In the genomic region with DNA sequence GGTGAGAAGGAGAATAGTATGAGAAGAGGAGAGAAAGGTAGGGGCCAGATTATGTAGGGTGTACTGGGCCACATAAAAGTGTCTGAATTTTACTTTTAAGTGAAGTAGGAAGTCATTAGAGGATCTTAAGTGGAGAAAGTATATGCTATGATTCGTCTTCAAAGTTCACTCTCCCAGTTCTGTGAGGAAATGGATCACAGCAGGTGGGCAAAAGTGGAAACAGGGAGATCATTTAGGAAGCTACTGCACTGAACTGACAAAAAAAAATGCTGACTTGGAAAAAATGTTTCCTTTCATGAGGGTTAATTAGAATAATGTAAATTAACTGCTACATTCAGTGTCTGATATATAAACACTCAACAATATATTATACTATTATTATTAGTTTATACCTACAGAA, we compare ENCODE assay signal across 26 cellular contexts. TPM values are rescaled to one million over a fixed set of nuclear protein-coding genes. Genes with fewer than 3 reads are reported as not detected.
DNase-seq lines count a peak whose midpoint lies in the region; ATAC-seq, FAIRE-seq and TF ChIP-seq lines count a peak whose summit lies in the region.
"Had no signal": no experiment of that assay in that cellular context is flagged by ENCODE, and none has a peak within 500 bp of the region (broad histone marks: within the 10 kb centered on the region; RNA-seq: fewer than 3 reads in every experiment).

No MANE protein-coding gene starts in this region.

- no peaks in the 10 kb centered on the region for H3K27me3 Mint-ChIP-seq in activated CD4-positive, alpha-beta memory T cell treated with anti-CD3 and anti-CD28 coated beads for 36 hours
- H3K27me3 Mint-ChIP-seq: stimulated activated memory B cell treated with anti-CD40 and anti-IgM and Interleukin-4, amounts not matched to agents 10 μg/mL and 1 μg/mL and 100 μg/mL, for 72 hours had no signal

- H3K4me3 ChIP-seq in A673 (ENCODE audit: low read depth, low read length, poor library complexity, severe bottlenecking) = peak overlapping the region; percentile 8
- H3K4me3 ChIP-seq in DND-41 (ENCODE audit: low read depth in 1 of 2, low read length in 2 of 2) = no peak overlapping the region
- H3K4me3 ChIP-seq in OCI-LY7 (ENCODE audit: low read depth, low read length, poor library complexity, severe bottlenecking) = no peak overlapping the region
- no peak overlapping the region for H3K4me3 ChIP-seq in K562
- H3K4me3 ChIP-seq in left lung = no peak overlapping the region
- H3K4me3 ChIP-seq: mucosa of descending colon had no signal

- no peak for TF ChIP-seq EP300 in K562 (IDR thresholded peaks at IDR 0.05; ENCODE audit: low read length)

- H3K4me1 ChIP-seq in A673 (ENCODE audit: insufficient read depth, low read length, poor library complexity, severe bottlenecking) (peaks cover 35% of the 10 kb centered on the region), DND-41 (ENCODE audit: insufficient read depth, low read length) (peaks cover 36% of the 10 kb centered on the region), OCI-LY7 (ENCODE audit: insufficient read depth, low read length, poor library complexity, severe bottlenecking) (peaks cover 48% of the 10 kb centered on the region), K562 (replicated peaks in 1 of 2; ENCODE audit: control insufficient read depth in 2 of 2, insufficient read depth in 2 of 2, low read length in 2 of 2) (peaks cover 10% of the 10 kb centered on the region in 2 experiments; a peak in 4 of 5 replicates), left lung (peaks cover 5 to 22% of the 10 kb centered on the region in 2 donors)

- H3K9me3 Mint-ChIP-seq in activated CD4-positive, alpha-beta memory T cell treated with anti-CD3 and anti-CD28 coated beads for 36 hours = no peaks in the 10 kb centered on the region
- H3K9me3 Mint-ChIP-seq: natural killer cell; stimulated activated memory B cell treated with anti-CD40 and anti-IgM and Interleukin-4, amounts not matched to agents 10 μg/mL and 1 μg/mL and 100 μg/mL, for 72 hours had no signal

- no peak for TF ChIP-seq CTCF in A673 (conservative IDR thresholded peaks at IDR 0.05; ENCODE audit: low read depth, low read length)
- no peak for TF ChIP-seq CTCF in DND-41 (IDR thresholded peaks at IDR 0.05; ENCODE audit: borderline replicate concordance, extremely low read depth, low read length, poor library complexity, severe bottlenecking)
- no peak for TF ChIP-seq CTCF in OCI-LY7 (conservative IDR thresholded peaks at IDR 0.05; ENCODE audit: low read length)
- TF ChIP-seq CTCF in K562 (IDR thresholded peaks at IDR 0.05 in 2 of 3, conservative IDR thresholded peaks at IDR 0.05 in 1 of 3; ENCODE audit: insufficient read depth in 2 of 3, low read depth in 1 of 3, low read length in 3 of 3) = no peak
- no peak for TF ChIP-seq CTCF in left lung (IDR thresholded peaks at IDR 0.05)

- no peak overlapping the region for H3K27ac Mint-ChIP-seq in activated CD4-positive, alpha-beta memory T cell treated with anti-CD3 and anti-CD28 coated beads for 36 hours
- H3K27ac Mint-ChIP-seq: natural killer cell; stimulated activated memory B cell treated with anti-CD40 and anti-IgM and Interleukin-4, amounts not matched to agents 10 μg/mL and 1 μg/mL and 100 μg/mL, for 72 hours had no signal

- WGBS in K562 (ENCODE audit: insufficient coverage, low coverage, missing lambda C conversion rate) = 13% methylated on average over 1 of the region's 1 CpG

- no peaks in the 10 kb centered on the region for H3K9me3 ChIP-seq in A673 (ENCODE audit: low read depth, low read length, poor library complexity, severe bottlenecking)
- no peaks in the 10 kb centered on the region for H3K9me3 ChIP-seq in DND-41 (ENCODE audit: insufficient read depth, low read length, severe bottlenecking)
- H3K9me3 ChIP-seq in OCI-LY7 (ENCODE audit: low read length) = no peaks in the 10 kb centered on the region
- H3K9me3 ChIP-seq in K562 (replicated peaks; ENCODE audit: control insufficient read depth, insufficient read depth, low read depth, low read length) = no peaks in the 10 kb centered on the region
- no peaks in the 10 kb centered on the region for H3K9me3 ChIP-seq in left lung
- H3K9me3 ChIP-seq: mucosa of descending colon had no signal

- TF ChIP-seq RAD21 in K562 (CRISPR knock-in tag; conservative IDR thresholded peaks at IDR 0.05 in 1 of 2, IDR thresholded peaks at IDR 0.05 in 1 of 2) = no peak

- H4K20me1 ChIP-seq in DND-41 (ENCODE audit: insufficient read depth, low read length) = 0 out of 2 replicates have a peak, but pooled peaks cover 5% of the 10 kb centered on the region
- H4K20me1 ChIP-seq in OCI-LY7 (ENCODE audit: insufficient read depth, low read length) = 0 out of 2 replicates have a peak, but pooled peaks cover 3% of the 10 kb centered on the region
- no peaks in the 10 kb centered on the region for H4K20me1 ChIP-seq in K562 (replicated peaks; ENCODE audit: control insufficient read depth, insufficient read depth, low read length)

- FAIRE-seq in K562 (lab: Jason Lieb, UNC) = no peak
- FAIRE-seq: endothelial cell of umbilical vein had no signal

- no peaks in the 10 kb centered on the region for H3K27me3 ChIP-seq in A673 (replicated peaks; ENCODE audit: insufficient read depth, low read depth, low read length, poor library complexity)
- no peaks in the 10 kb centered on the region for H3K27me3 ChIP-seq in DND-41 (ENCODE audit: insufficient read depth, low read length, poor library complexity)
- H3K27me3 ChIP-seq in K562 (ENCODE audit: control insufficient read depth in 2 of 2, insufficient read depth in 2 of 2, low read length in 2 of 2) = no peaks in the 10 kb centered on the region
- H3K27me3 ChIP-seq in left lung = no peaks in the 10 kb centered on the region

- H3K36me3 ChIP-seq in A673 (ENCODE audit: insufficient read depth, low read length, poor library complexity, severe bottlenecking) (no peaks in the 10 kb centered on the region), DND-41 (ENCODE audit: insufficient read depth, low read length) (no peaks in the 10 kb centered on the region; the same call in 1 of the 2 replicates), OCI-LY7 (ENCODE audit: insufficient read depth, low read length) (no peaks in the 10 kb centered on the region), K562 (ENCODE audit: control insufficient read depth, insufficient read depth, low read length) (no peaks in the 10 kb centered on the region; the same call in 2 of the 3 replicates), left lung (no peaks in the 10 kb centered on the region)

- peak overlapping the region; percentile 76; the same call in 1 of the 2 replicates for H3K4me2 ChIP-seq in DND-41 (ENCODE audit: insufficient read depth, low read length)
- peak overlapping the region; percentile 96 for H3K4me2 ChIP-seq in OCI-LY7 (ENCODE audit: low read length)
- peak overlapping the region; percentile 44; the same call in 1 of the 2 replicates for H3K4me2 ChIP-seq in K562 (ENCODE audit: insufficient read depth, low read length)

- H2AFZ ChIP-seq in DND-41 (ENCODE audit: low read depth, low read length) (no peak overlapping the region), OCI-LY7 (ENCODE audit: low read length) (no peak overlapping the region), K562 (ENCODE audit: low read depth, low read length) (no peak overlapping the region)

- no peaks in the 10 kb centered on the region for H3K9me2 ChIP-seq in OCI-LY7 (ENCODE audit: insufficient read depth, low read length)

- no peak for TF ChIP-seq POLR2A in K562 (conservative IDR thresholded peaks at IDR 0.05)

- H3K27ac ChIP-seq in A673 (ENCODE audit: low read depth, low read length, poor library complexity, severe bottlenecking) = peak overlapping the region; percentile 22
- no peak overlapping the region for H3K27ac ChIP-seq in DND-41 (ENCODE audit: low read length)
- no peak overlapping the region for H3K27ac ChIP-seq in OCI-LY7 (ENCODE audit: low read depth, low read length, poor library complexity, severe bottlenecking)
- H3K27ac ChIP-seq in K562 (ENCODE audit: extremely low read depth, low read depth, low read length) = peak overlapping the region; percentile 35; the same call in 1 of the 3 replicates
- H3K27ac ChIP-seq in left lung = no peak overlapping the region
- H3K27ac ChIP-seq: C4-2B had no signal

- H3K9me1 ChIP-seq in K562 (ENCODE audit: control insufficient read depth, insufficient read depth, low read length) = no peaks in the 10 kb centered on the region

- BruUV-seq in A673 (replicated peaks; lab: Mats Ljungman, UMichigan) = no TSS peak
- BruUV-seq in OCI-LY7 (replicated peaks; lab: Mats Ljungman, UMichigan) = no TSS peak
- no TSS peak for BruUV-seq in K562 (replicated peaks; lab: Mats Ljungman, UMichigan)

- peak; percentile 49 for DNase-seq in A673 (ENCODE audit: low spot score)
- no peak for DNase-seq in DND-41
- no peak for DNase-seq in OCI-LY7 (ENCODE audit: low spot score)
- no peak for DNase-seq in K562 (ENCODE audit: extremely low read depth in 1 of 4, low spot score in 3 of 4)
- DNase-seq in activated CD4-positive, alpha-beta memory T cell treated with anti-CD3 and anti-CD28 coated beads for 36 hours = no peak
- no peak for DNase-seq in left lung
- DNase-seq: activated CD4-positive, alpha-beta T cell treated with anti-CD3 and anti-CD28 coated beads for 48 hours; activated T-cell treated with anti-CD3 and anti-CD28 coated beads, Interleukin-2, amount 50 U/mL, for 48 hours; amygdala; GF-D8; HCEC 1CT; hippocampal formation; mucosa of descending colon; natural killer cell; NCI-H1092 treated with DMSO at 0.1 percent for 48 hours; NCI-H1694 treated with DMSO at 0.1 percent for 48 hours; NCI-H446; NCI-H82; PC-3; SHP77; T-helper 9 cell had no signal

- H3K79me2 ChIP-seq in DND-41 (ENCODE audit: insufficient read depth, low read length) (peaks cover 92% of the 10 kb centered on the region), OCI-LY7 (ENCODE audit: insufficient read depth, low read depth, low read length) (peaks cover 67% of the 10 kb centered on the region), K562 (ENCODE audit: control insufficient read depth, insufficient read depth, low read length) (peaks cover 67% of the 10 kb centered on the region)

- ATAC-seq in DND-41 (ENCODE audit: insufficient read depth, low read depth) = no peak
- no peak for ATAC-seq in K562
- ATAC-seq in HG03457 (IDR thresholded peaks at IDR 0.05; ENCODE audit: unreplicated experiment) = no peak
- ATAC-seq in left lung = no peak
- ATAC-seq in GM21528 (IDR thresholded peaks at IDR 0.05; ENCODE audit: low FRiP score, unreplicated experiment) = no peak
- ATAC-seq: mucosa of descending colon; natural killer cell; PC-3; stimulated activated memory B cell treated with anti-CD40 and anti-IgM and Interleukin-4, amounts not matched to agents 10 μg/mL and 1 μg/mL and 100 μg/mL, for 72 hours had no signal

- intact Hi-C loops in A673 (cut with micrococcal nuclease; ENCODE audit: unreplicated experiment) (no loop called here), OCI-LY7 (cut with micrococcal nuclease; ENCODE audit: unreplicated experiment) (no loop called here), K562 (cut with micrococcal nuclease) (no loop called here), left lung (cut with DNase I) (no loop called here)
- intact Hi-C loops in activated CD4-positive, alpha-beta memory T cell treated with anti-CD3 and anti-CD28 coated beads for 36 hours (cut with micrococcal nuclease) = loop anchor here (10.0 kb wide), 1 partner anchor 308 kb away; the partner anchor contains the start of gene SIGMAR1

- no peaks in the 10 kb centered on the region for H3K36me3 Mint-ChIP-seq in activated CD4-positive, alpha-beta memory T cell treated with anti-CD3 and anti-CD28 coated beads for 36 hours
- H3K36me3 Mint-ChIP-seq: natural killer cell; stimulated activated memory B cell treated with anti-CD40 and anti-IgM and Interleukin-4, amounts not matched to agents 10 μg/mL and 1 μg/mL and 100 μg/mL, for 72 hours had no signal

- H3K9ac ChIP-seq in DND-41 (ENCODE audit: low read depth, low read length) (no peak overlapping the region), K562 (ENCODE audit: insufficient read depth in 1 of 2, low read depth in 2 of 2, low read length in 2 of 2) (peak overlapping the region in 1 of 2 experiments; percentile 91; a peak in 1 of 4 replicates)

- H3K4me3 Mint-ChIP-seq in activated CD4-positive, alpha-beta memory T cell treated with anti-CD3 and anti-CD28 coated beads for 36 hours = no peak overlapping the region
- H3K4me3 Mint-ChIP-seq: stimulated activated memory B cell treated with anti-CD40 and anti-IgM and Interleukin-4, amounts not matched to agents 10 μg/mL and 1 μg/mL and 100 μg/mL, for 72 hours had no signal

- CTCF ChIA-PET in A673 (lab: Charles Lee) = no interaction called here
- CTCF ChIA-PET in OCI-LY7 (lab: Charles Lee; ENCODE audit: unreplicated experiment) = no interaction called here
- CTCF ChIA-PET in K562 (lab: Yijun Ruan, JAX; ENCODE audit: low intra/inter-chr PET ratio) = no interaction called here
- CTCF ChIA-PET in activated CD4-positive, alpha-beta memory T cell treated with anti-CD3 and anti-CD28 coated beads for 36 hours (lab: Charles Lee) = no interaction called here

- POLR2A ChIA-PET in A673 (lab: Charles Lee; ENCODE audit: low non-redundant PET) = no interaction called here
- POLR2A ChIA-PET in OCI-LY7 (lab: Charles Lee) = no interaction called here
- POLR2A ChIA-PET in K562 (lab: Yijun Ruan, JAX) = no interaction called here
- POLR2A ChIA-PET in activated CD4-positive, alpha-beta memory T cell treated with anti-CD3 and anti-CD28 coated beads for 36 hours (lab: Charles Lee) = no interaction called here

- in situ Hi-C loops in K562 (cut with MboI) = no loop called here

- peaks cover 19% of the 10 kb centered on the region for H3K4me1 Mint-ChIP-seq in activated CD4-positive, alpha-beta memory T cell treated with anti-CD3 and anti-CD28 coated beads for 36 hours (ENCODE audit: low read depth)

RNA-seq across cellular contexts. Expression of gene KIF24, which starts 2.4 kb away (rescaled TPM):
- total RNA-seq in A673 (2021) (10.6 and 11.6 TPM in 2 replicates), OCI-LY7 (2022) (13.9 and 15.8 TPM in 2 replicates), K562 (2014; rRNA removed) (3.6 and 4.6 TPM in 2 replicates), K562 (2014; rRNA removed; fragmentation: Illumina TruSeq; extraction: Trizol) (4.7 TPM in 2 replicates), K562 (2015; rRNA removed; fragmentation: Illumina TruSeq; extraction: Trizol) (5.4 and 5.8 TPM in 2 replicates), K562 (2021) (4.7 and 5.0 TPM in 2 replicates), left lung (1 to 10 TPM; 2.4 TPM)
- 16.3 and 19.4 TPM in 2 replicates for total RNA-seq in OCI-LY7 (2014; rRNA removed; shearing (Covaris generic))
- total RNA-seq in K562 (2011; cell fraction: chromatin; rRNA removed; ENCODE audit: low replicate concordance) = 17.5 and 18.0 TPM in 2 replicates
- 10.3 and 10.7 TPM in 2 replicates for total RNA-seq in K562 (2011; cell fraction: nucleolus; rRNA removed)
- 11.1 and 11.2 TPM in 2 replicates for total RNA-seq in K562 (2011; cell fraction: nucleoplasm; rRNA removed)
- polyA plus RNA-seq in K562 (2011; rRNA removed) (4.1 and 5.0 TPM in 2 replicates), K562 (2014; fragmentation: Illumina TruSeq; extraction: Trizol) (4.2 and 4.4 TPM in 2 replicates), K562 (2014; fragmentation: Nextera tagmentation; extraction: Ambion mirVana) (under 1 TPM; 0.63 to 0.76 TPM), K562 (2014; rRNA removed) (3.3 and 3.6 TPM in 2 replicates)
- 2.5 and 3.5 TPM in 2 replicates for polyA plus RNA-seq in K562 (2011; cell fraction: cytosol; rRNA removed)
- polyA plus RNA-seq in K562 (2011; cell fraction: nucleus; rRNA removed) = 6.3 and 10.1 TPM in 2 replicates
- polyA plus RNA-seq in K562 (2012) = 3.1 and 5.0 TPM in 2 replicates
- polyA minus RNA-seq in K562 (2011; rRNA and poly(A)+ RNA removed) = 8.4 and 10.3 TPM in 2 replicates
- 3.1 and 4.8 TPM in 2 replicates for polyA minus RNA-seq in K562 (2011; cell fraction: cytosol; rRNA and poly(A)+ RNA removed)
- polyA minus RNA-seq in K562 (2011; cell fraction: nucleus; rRNA and poly(A)+ RNA removed) = 5.9 and 7.8 TPM in 2 replicates
- 1 to 10 TPM; 5.6 to 5.7 TPM for total RNA-seq in activated CD4-positive, alpha-beta memory T cell treated with anti-CD3 and anti-CD28 coated beads for 36 hours

RNA-seq across cellular contexts. Expression of gene NUDT2, which starts 2.7 kb away (rescaled TPM):
- total RNA-seq in A673 (2021) (19.1 and 25.3 TPM in 2 replicates), OCI-LY7 (2022) (26.7 and 28.0 TPM in 2 replicates), K562 (2014; rRNA removed) (11.5 and 14.1 TPM in 2 replicates), K562 (2014; rRNA removed; fragmentation: Illumina TruSeq; extraction: Trizol) (19.0 and 23.9 TPM in 2 replicates), K562 (2015; rRNA removed; fragmentation: Illumina TruSeq; extraction: Trizol) (15.4 and 16.7 TPM in 2 replicates), K562 (2021) (13.1 and 15.2 TPM in 2 replicates), left lung (10 to 100 TPM; 10.3 to 11.9 TPM)
- total RNA-seq in OCI-LY7 (2014; rRNA removed; shearing (Covaris generic)) = 23.8 and 27.7 TPM in 2 replicates
- total RNA-seq in K562 (2011; cell fraction: chromatin; rRNA removed; ENCODE audit: low replicate concordance) = 4.5 and 6.6 TPM in 2 replicates
- total RNA-seq in K562 (2011; cell fraction: nucleolus; rRNA removed) = 5.4 and 6.7 TPM in 2 replicates
- 6.3 and 7.0 TPM in 2 replicates for total RNA-seq in K562 (2011; cell fraction: nucleoplasm; rRNA removed)
- polyA plus RNA-seq in K562 (2011; rRNA removed) (21.6 and 24.3 TPM in 2 replicates), K562 (2014; fragmentation: Illumina TruSeq; extraction: Trizol) (14.4 and 18.5 TPM in 2 replicates), K562 (2014; fragmentation: Nextera tagmentation; extraction: Ambion mirVana) (10 to 100 TPM; 26.9 to 28.1 TPM), K562 (2014; rRNA removed) (19.4 and 19.9 TPM in 2 replicates)
- 14.1 and 17.1 TPM in 2 replicates for polyA plus RNA-seq in K562 (2011; cell fraction: cytosol; rRNA removed)
- polyA plus RNA-seq in K562 (2011; cell fraction: nucleus; rRNA removed) = 8.5 and 10.2 TPM in 2 replicates
- polyA plus RNA-seq in K562 (2012) = 14.4 and 16.5 TPM in 2 replicates
- 7.6 and 11.3 TPM in 2 replicates for polyA minus RNA-seq in K562 (2011; rRNA and poly(A)+ RNA removed)
- polyA minus RNA-seq in K562 (2011; cell fraction: cytosol; rRNA and poly(A)+ RNA removed) = 2.7 and 3.2 TPM in 2 replicates
- 0.94 and 1.4 TPM in 2 replicates for polyA minus RNA-seq in K562 (2011; cell fraction: nucleus; rRNA and poly(A)+ RNA removed)
- 10 to 100 TPM; 42.4 to 43.3 TPM for total RNA-seq in activated CD4-positive, alpha-beta memory T cell treated with anti-CD3 and anti-CD28 coated beads for 36 hours

RNA-seq across cellular contexts. Expression of gene MYORG, which starts 50.0 kb away (rescaled TPM):
- total RNA-seq in A673 (2021) (7.8 and 7.9 TPM in 2 replicates), OCI-LY7 (2022) (3.9 and 4.0 TPM in 2 replicates), K562 (2014; rRNA removed) (0.18 and 0.33 TPM in 2 replicates), K562 (2014; rRNA removed; fragmentation: Illumina TruSeq; extraction: Trizol) (0.15 and 0.19 TPM in 2 replicates), K562 (2015; rRNA removed; fragmentation: Illumina TruSeq; extraction: Trizol) (0.14 and 0.15 TPM in 2 replicates), K562 (2021) (0.82 and 1.1 TPM in 2 replicates), left lung (10 to 100 TPM in 1 of 2 donors, 1 to 10 TPM in 1; 6.9 to 22.6 TPM)
- total RNA-seq in OCI-LY7 (2014; rRNA removed; shearing (Covaris generic)) = 0.98 and 1.0 TPM in 2 replicates
- total RNA-seq in K562 (2011; cell fraction: chromatin; rRNA removed; ENCODE audit: low replicate concordance) = 0.37 and 0.81 TPM in 2 replicates
- 0.53 and 0.83 TPM in 2 replicates for total RNA-seq in K562 (2011; cell fraction: nucleolus; rRNA removed)
- 0.51 and 1.2 TPM in 2 replicates for total RNA-seq in K562 (2011; cell fraction: nucleoplasm; rRNA removed)
- polyA plus RNA-seq in K562 (2011; rRNA removed) (0.19 and 0.25 TPM in 2 replicates), K562 (2014; fragmentation: Illumina TruSeq; extraction: Trizol) (0.36 and 0.40 TPM in 2 replicates), K562 (2014; fragmentation: Nextera tagmentation; extraction: Ambion mirVana) (under 1 TPM; 0.06 to 0.13 TPM), K562 (2014; rRNA removed) (0.20 and 0.30 TPM in 2 replicates)
- 0.16 and 0.43 TPM in 2 replicates for polyA plus RNA-seq in K562 (2011; cell fraction: cytosol; rRNA removed)
- 0.06 and 0.28 TPM in 2 replicates for polyA plus RNA-seq in K562 (2011; cell fraction: nucleus; rRNA removed)
- polyA plus RNA-seq in K562 (2012) = 0.32 and 0.36 TPM in 2 replicates
- polyA minus RNA-seq in K562 (2011; rRNA and poly(A)+ RNA removed) = 0.15 and 0.21 TPM in 2 replicates
- polyA minus RNA-seq in K562 (2011; cell fraction: cytosol; rRNA and poly(A)+ RNA removed) = 0.36 and 0.67 TPM in 2 replicates
- polyA minus RNA-seq in K562 (2011; cell fraction: nucleus; rRNA and poly(A)+ RNA removed) = 0.22 and 0.27 TPM in 2 replicates
- total RNA-seq in activated CD4-positive, alpha-beta memory T cell treated with anti-CD3 and anti-CD28 coated beads for 36 hours = 1 to 10 TPM; 1.9 to 2.9 TPM

Comparison
In these comparisons a context has a peak if more than half of its experiments do, and no peak if none do; other contexts are left out.
1. H3K27ac ChIP-seq: peak in A673 (single experiment) and K562 (single experiment); none in DND-41 (single experiment), OCI-LY7 (single experiment) and left lung (0 of 2).
2. H3K4me2 ChIP-seq: peak in every context shown above with its lines; median percentile 96 in OCI-LY7; 76 in DND-41; 44 in K562.